In the genomic region with DNA sequence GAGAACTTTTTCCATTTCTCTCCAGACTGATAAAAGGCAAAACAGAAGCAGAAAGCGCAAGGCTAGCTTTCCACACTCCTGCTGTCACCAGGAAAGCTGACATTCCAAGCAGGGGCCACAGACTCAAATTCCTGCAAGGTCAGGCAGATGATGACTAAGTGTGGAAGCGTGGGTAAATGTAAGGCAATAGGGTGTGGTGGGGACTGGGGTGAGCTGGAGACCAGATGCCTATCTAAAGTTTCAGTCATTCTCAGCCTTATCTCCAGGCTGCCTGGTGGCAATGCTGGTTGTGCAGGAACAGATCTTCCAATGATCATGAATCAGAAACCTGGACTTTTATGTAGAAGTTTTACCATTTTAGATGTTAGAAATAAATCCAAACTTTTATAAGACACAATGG, we compare ENCODE assay signal across 1 cellular context.
A peak's percentile ranks its signal among the peaks of the same experiment; 100 is the strongest.
TF ChIP-seq lines count a peak whose summit lies in the region.

No MANE protein-coding gene starts in this region.

TF ChIP-seq in K562, 482 proteins besides CTCF, POLR2A, EP300 and RAD21 (continued from another document):
- TF ChIP-seq, protein P1, sequence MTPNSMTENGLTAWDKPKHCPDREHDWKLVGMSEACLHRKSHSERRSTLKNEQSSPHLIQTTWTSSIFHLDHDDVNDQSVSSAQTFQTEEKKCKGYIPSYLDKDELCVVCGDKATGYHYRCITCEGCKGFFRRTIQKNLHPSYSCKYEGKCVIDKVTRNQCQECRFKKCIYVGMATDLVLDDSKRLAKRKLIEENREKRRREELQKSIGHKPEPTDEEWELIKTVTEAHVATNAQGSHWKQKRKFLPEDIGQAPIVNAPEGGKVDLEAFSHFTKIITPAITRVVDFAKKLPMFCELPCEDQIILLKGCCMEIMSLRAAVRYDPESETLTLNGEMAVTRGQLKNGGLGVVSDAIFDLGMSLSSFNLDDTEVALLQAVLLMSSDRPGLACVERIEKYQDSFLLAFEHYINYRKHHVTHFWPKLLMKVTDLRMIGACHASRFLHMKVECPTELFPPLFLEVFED (CRISPR knock-in tag; conservative IDR thresholded peaks at IDR 0.05), result no peak
- peak; percentile 68 for TF ChIP-seq CBFA2T3 (IDR thresholded peaks at IDR 0.05)
- TF ChIP-seq TAL1 (IDR thresholded peaks at IDR 0.05), result peak; percentile 44
- TF ChIP-seq, protein P2, sequence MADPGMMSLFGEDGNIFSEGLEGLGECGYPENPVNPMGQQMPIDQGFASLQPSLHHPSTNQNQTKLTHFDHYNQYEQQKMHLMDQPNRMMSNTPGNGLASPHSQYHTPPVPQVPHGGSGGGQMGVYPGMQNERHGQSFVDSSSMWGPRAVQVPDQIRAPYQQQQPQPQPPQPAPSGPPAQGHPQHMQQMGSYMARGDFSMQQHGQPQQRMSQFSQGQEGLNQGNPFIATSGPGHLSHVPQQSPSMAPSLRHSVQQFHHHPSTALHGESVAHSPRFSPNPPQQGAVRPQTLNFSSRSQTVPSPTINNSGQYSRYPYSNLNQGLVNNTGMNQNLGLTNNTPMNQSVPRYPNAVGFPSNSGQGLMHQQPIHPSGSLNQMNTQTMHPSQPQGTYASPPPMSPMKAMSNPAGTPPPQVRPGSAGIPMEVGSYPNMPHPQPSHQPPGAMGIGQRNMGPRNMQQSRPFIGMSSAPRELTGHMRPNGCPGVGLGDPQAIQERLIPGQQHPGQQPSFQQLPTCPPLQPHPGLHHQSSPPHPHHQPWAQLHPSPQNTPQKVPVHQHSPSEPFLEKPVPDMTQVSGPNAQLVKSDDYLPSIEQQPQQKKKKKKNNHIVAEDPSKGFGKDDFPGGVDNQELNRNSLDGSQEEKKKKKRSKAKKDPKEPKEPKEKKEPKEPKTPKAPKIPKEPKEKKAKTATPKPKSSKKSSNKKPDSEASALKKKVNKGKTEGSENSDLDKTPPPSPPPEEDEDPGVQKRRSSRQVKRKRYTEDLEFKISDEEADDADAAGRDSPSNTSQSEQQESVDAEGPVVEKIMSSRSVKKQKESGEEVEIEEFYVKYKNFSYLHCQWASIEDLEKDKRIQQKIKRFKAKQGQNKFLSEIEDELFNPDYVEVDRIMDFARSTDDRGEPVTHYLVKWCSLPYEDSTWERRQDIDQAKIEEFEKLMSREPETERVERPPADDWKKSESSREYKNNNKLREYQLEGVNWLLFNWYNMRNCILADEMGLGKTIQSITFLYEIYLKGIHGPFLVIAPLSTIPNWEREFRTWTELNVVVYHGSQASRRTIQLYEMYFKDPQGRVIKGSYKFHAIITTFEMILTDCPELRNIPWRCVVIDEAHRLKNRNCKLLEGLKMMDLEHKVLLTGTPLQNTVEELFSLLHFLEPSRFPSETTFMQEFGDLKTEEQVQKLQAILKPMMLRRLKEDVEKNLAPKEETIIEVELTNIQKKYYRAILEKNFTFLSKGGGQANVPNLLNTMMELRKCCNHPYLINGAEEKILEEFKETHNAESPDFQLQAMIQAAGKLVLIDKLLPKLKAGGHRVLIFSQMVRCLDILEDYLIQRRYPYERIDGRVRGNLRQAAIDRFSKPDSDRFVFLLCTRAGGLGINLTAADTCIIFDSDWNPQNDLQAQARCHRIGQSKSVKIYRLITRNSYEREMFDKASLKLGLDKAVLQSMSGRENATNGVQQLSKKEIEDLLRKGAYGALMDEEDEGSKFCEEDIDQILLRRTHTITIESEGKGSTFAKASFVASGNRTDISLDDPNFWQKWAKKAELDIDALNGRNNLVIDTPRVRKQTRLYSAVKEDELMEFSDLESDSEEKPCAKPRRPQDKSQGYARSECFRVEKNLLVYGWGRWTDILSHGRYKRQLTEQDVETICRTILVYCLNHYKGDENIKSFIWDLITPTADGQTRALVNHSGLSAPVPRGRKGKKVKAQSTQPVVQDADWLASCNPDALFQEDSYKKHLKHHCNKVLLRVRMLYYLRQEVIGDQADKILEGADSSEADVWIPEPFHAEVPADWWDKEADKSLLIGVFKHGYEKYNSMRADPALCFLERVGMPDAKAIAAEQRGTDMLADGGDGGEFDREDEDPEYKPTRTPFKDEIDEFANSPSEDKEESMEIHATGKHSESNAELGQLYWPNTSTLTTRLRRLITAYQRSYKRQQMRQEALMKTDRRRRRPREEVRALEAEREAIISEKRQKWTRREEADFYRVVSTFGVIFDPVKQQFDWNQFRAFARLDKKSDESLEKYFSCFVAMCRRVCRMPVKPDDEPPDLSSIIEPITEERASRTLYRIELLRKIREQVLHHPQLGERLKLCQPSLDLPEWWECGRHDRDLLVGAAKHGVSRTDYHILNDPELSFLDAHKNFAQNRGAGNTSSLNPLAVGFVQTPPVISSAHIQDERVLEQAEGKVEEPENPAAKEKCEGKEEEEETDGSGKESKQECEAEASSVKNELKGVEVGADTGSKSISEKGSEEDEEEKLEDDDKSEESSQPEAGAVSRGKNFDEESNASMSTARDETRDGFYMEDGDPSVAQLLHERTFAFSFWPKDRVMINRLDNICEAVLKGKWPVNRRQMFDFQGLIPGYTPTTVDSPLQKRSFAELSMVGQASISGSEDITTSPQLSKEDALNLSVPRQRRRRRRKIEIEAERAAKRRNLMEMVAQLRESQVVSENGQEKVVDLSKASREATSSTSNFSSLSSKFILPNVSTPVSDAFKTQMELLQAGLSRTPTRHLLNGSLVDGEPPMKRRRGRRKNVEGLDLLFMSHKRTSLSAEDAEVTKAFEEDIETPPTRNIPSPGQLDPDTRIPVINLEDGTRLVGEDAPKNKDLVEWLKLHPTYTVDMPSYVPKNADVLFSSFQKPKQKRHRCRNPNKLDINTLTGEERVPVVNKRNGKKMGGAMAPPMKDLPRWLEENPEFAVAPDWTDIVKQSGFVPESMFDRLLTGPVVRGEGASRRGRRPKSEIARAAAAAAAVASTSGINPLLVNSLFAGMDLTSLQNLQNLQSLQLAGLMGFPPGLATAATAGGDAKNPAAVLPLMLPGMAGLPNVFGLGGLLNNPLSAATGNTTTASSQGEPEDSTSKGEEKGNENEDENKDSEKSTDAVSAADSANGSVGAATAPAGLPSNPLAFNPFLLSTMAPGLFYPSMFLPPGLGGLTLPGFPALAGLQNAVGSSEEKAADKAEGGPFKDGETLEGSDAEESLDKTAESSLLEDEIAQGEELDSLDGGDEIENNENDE (IDR thresholded peaks at IDR 0.05; ENCODE audit: low read depth, low read length), result no peak
- TF ChIP-seq TEAD4 (IDR thresholded peaks at IDR 0.05; ENCODE audit: low read length), result peak; percentile 38; the same call in 1 of the 2 replicates
- no peak for TF ChIP-seq TEAD4 (CRISPR knock-in tag; IDR thresholded peaks at IDR 0.05; ENCODE audit: borderline replicate concordance)
- TF ChIP-seq HIVEP1 (CRISPR knock-in tag; IDR thresholded peaks at IDR 0.05), result no peak
- TF ChIP-seq FOSL1 (tag; conservative IDR thresholded peaks at IDR 0.05), result peak; percentile 54; the same call in 1 of the 2 replicates
- no peak for TF ChIP-seq GABPA (tag; conservative IDR thresholded peaks at IDR 0.05; ENCODE audit: low read depth)
